Comparison of ENCODE assay signal across 1 cellular context in the genomic region with DNA sequence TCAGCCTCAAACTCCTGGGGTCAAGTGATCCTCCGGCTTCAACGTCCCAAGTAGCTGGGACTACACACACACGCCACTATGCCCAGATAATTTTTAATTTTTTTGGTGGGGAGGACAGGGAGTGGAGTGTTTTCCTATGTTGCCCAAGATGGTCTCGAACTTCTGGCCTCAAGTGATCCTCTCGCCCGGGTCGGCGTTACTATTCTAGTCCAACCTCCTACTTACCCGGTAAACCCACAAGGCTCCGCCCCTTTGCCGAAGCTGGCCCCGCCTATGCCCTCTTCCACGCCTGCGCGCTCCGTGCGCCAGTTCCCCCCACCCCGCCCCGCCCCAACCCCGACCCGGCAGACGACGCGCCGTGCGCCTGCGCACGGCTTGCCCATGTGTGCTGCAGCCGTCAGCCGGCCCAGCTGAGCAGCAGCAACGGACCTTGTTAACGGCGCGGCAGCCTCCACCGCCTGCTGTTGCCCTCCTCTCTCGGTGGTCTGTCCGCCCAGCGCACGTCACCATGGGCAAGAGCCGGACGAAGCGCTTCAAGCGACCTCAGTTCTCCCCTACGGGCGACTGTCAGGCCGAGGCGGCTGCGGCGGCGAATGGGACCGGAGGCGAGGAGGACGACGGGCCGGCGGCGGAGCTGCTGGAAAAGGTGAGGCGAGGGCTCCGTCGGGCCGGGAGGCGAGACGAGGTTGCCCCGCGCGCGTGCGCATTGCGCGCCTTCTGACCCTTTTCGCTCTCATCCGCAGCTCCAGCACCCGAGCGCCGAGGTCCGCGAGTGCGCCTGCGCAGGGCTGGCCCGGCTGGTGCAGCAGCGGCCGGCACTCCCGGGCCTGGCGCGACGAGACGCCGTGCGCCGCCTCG.
TF ChIP-seq lines count a peak whose summit lies in the region.

A gene with protein sequence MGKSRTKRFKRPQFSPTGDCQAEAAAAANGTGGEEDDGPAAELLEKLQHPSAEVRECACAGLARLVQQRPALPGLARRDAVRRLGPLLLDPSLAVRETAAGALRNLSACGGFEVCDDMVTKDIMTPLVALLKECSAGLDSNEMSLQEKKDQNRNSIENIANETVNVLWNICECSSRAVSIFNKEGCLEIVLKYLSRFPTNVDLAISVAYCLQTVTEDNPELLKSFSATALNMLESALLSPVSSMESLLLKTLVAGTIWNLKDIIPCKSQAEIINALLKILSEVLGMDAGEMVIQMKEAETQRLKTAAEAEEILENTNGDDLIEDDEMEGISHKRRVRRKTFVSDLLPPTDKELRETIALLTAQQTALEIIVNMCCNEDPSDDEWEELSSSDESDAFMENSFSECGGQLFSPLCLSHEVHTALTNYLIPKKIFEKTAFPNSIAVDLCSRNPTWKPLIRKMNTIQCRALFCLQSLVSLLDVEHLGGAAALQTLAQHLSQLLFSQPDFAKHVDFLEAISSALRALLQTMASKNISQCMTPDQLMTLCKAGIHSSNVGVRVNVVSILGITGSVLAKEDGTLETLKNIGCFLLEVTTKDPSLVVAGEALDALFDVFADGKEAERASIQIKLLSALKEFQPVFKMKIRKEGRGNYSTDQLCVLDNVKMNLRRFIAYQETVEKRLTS (plus strand): TSS at position 347 of the 858 bp plus-strand sequence. CDS start 162 bp downstream, at position 509.

TF ChIP-seq in K562, 482 proteins besides CTCF, POLR2A, EP300 and RAD21 (continued from another document and continues in another):
- TF ChIP-seq, protein P1, sequence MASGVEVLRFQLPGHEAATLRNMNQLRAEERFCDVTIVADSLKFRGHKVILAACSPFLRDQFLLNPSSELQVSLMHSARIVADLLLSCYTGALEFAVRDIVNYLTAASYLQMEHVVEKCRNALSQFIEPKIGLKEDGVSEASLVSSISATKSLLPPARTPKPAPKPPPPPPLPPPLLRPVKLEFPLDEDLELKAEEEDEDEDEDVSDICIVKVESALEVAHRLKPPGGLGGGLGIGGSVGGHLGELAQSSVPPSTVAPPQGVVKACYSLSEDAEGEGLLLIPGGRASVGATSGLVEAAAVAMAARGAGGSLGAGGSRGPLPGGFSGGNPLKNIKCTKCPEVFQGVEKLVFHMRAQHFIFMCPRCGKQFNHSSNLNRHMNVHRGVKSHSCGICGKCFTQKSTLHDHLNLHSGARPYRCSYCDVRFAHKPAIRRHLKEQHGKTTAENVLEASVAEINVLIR (CRISPR knock-in tag; IDR thresholded peaks at IDR 0.05), result no peak
- TF ChIP-seq ARID1B (IDR thresholded peaks at IDR 0.05), result no peak
- TF ChIP-seq, protein P2, sequence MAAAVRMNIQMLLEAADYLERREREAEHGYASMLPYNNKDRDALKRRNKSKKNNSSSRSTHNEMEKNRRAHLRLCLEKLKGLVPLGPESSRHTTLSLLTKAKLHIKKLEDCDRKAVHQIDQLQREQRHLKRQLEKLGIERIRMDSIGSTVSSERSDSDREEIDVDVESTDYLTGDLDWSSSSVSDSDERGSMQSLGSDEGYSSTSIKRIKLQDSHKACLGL (CRISPR knock-in tag; IDR thresholded peaks at IDR 0.05; ENCODE audit: borderline replicate concordance, poor library complexity, severe bottlenecking), result no peak
- no peak for TF ChIP-seq GTF2A2 (tag; IDR thresholded peaks at IDR 0.05)
- no peak for TF ChIP-seq HNRNPH1 (optimal IDR thresholded peaks at IDR 0.05; ENCODE audit: low read depth, low read length)
- TF ChIP-seq ZNF324 (CRISPR knock-in tag; IDR thresholded peaks at IDR 0.05), result no peak
- TF ChIP-seq SMAD2 (IDR thresholded peaks at IDR 0.05; ENCODE audit: low read depth, low read length), result no peak
- TF ChIP-seq SP1 (CRISPR knock-in tag; IDR thresholded peaks at IDR 0.05), result 0 out of 2 replicates have a peak, but pooled peaks have one; percentile 24
- TF ChIP-seq EWSR1 (IDR thresholded peaks at IDR 0.05; ENCODE audit: borderline replicate concordance, low read depth, partially characterized antibody), result no peak
- no peak for TF ChIP-seq CBX2 (IDR thresholded peaks at IDR 0.05; ENCODE audit: insufficient read depth, low read length, poor library complexity, severe bottlenecking)
- no peak for TF ChIP-seq TAF9B (IDR thresholded peaks at IDR 0.05; ENCODE audit: partially characterized antibody)
- TF ChIP-seq, protein P3, sequence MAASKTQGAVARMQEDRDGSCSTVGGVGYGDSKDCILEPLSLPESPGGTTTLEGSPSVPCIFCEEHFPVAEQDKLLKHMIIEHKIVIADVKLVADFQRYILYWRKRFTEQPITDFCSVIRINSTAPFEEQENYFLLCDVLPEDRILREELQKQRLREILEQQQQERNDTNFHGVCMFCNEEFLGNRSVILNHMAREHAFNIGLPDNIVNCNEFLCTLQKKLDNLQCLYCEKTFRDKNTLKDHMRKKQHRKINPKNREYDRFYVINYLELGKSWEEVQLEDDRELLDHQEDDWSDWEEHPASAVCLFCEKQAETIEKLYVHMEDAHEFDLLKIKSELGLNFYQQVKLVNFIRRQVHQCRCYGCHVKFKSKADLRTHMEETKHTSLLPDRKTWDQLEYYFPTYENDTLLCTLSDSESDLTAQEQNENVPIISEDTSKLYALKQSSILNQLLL (CRISPR knock-in tag; IDR thresholded peaks at IDR 0.05; ENCODE audit: borderline replicate concordance), result no peak
- TF ChIP-seq, protein P4, sequence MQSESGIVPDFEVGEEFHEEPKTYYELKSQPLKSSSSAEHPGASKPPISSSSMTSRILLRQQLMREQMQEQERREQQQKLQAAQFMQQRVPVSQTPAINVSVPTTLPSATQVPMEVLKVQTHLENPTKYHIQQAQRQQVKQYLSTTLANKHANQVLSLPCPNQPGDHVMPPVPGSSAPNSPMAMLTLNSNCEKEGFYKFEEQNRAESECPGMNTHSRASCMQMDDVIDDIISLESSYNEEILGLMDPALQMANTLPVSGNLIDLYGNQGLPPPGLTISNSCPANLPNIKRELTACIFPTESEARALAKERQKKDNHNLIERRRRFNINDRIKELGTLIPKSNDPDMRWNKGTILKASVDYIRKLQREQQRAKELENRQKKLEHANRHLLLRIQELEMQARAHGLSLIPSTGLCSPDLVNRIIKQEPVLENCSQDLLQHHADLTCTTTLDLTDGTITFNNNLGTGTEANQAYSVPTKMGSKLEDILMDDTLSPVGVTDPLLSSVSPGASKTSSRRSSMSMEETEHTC (IDR thresholded peaks at IDR 0.05), result no peak
- TF ChIP-seq ZNF133 (CRISPR knock-in tag; IDR thresholded peaks at IDR 0.05), result no peak
- TF ChIP-seq RNF2 (IDR thresholded peaks at IDR 0.05), result no peak
- TF ChIP-seq MXI1 (IDR thresholded peaks at IDR 0.05; ENCODE audit: low read depth, low read length), result no peak
- TF ChIP-seq MTA3 (IDR thresholded peaks at IDR 0.05; ENCODE audit: borderline replicate concordance), result peak; percentile 62; the same call in 1 of the 2 replicates
- TF ChIP-seq ETV6 (IDR thresholded peaks at IDR 0.05; ENCODE audit: borderline replicate concordance in 1 of 2, low read depth in 2 of 2, low read length in 1 of 2), result no peak
- TF ChIP-seq ETV6 (CRISPR knock-in tag; IDR thresholded peaks at IDR 0.05; ENCODE audit: borderline replicate concordance), result no peak
- TF ChIP-seq NELFE (IDR thresholded peaks at IDR 0.05; ENCODE audit: insufficient read depth, insufficient read length), result no peak
- TF ChIP-seq, protein P5, sequence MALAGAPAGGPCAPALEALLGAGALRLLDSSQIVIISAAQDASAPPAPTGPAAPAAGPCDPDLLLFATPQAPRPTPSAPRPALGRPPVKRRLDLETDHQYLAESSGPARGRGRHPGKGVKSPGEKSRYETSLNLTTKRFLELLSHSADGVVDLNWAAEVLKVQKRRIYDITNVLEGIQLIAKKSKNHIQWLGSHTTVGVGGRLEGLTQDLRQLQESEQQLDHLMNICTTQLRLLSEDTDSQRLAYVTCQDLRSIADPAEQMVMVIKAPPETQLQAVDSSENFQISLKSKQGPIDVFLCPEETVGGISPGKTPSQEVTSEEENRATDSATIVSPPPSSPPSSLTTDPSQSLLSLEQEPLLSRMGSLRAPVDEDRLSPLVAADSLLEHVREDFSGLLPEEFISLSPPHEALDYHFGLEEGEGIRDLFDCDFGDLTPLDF (CRISPR knock-in tag; IDR thresholded peaks at IDR 0.05), result no peak
- no peak; the same call in 1 of the 2 replicates for TF ChIP-seq NCOA6 (IDR thresholded peaks at IDR 0.05)
- no peak for TF ChIP-seq RBM15 (IDR thresholded peaks at IDR 0.05; ENCODE audit: insufficient read depth, low read length)
- TF ChIP-seq EZH2 (IDR thresholded peaks at IDR 0.05; ENCODE audit: borderline replicate concordance, low read depth, low read length), result no peak
- no peak for TF ChIP-seq ZNF77 (CRISPR knock-in tag; IDR thresholded peaks at IDR 0.05)
- TF ChIP-seq MTF1 (CRISPR knock-in tag; IDR thresholded peaks at IDR 0.05; ENCODE audit: borderline replicate concordance), result no peak
- no peak for TF ChIP-seq ERF (CRISPR knock-in tag; IDR thresholded peaks at IDR 0.05)
- TF ChIP-seq JUN (IDR thresholded peaks at IDR 0.05; ENCODE audit: borderline replicate concordance, low read depth, low read length), result no peak
- TF ChIP-seq JUN (CRISPR knock-in tag; IDR thresholded peaks at IDR 0.05; ENCODE audit: borderline replicate concordance), result no peak
- no peak for TF ChIP-seq ZNF79 (CRISPR knock-in tag; IDR thresholded peaks at IDR 0.05; ENCODE audit: low read depth)
- no peak for TF ChIP-seq ZNF165 (CRISPR knock-in tag; IDR thresholded peaks at IDR 0.05; ENCODE audit: borderline replicate concordance)
- no peak for TF ChIP-seq FOXJ3 (CRISPR knock-in tag; IDR thresholded peaks at IDR 0.05)
- no peak for TF ChIP-seq PTBP1 (IDR thresholded peaks at IDR 0.05; ENCODE audit: low read depth, low read length)
- TF ChIP-seq MAFF (IDR thresholded peaks at IDR 0.05; ENCODE audit: low read length), result no peak
- no peak for TF ChIP-seq MECOM (CRISPR knock-in tag; IDR thresholded peaks at IDR 0.05)
- peak in 1 of 2 experiments; percentile 47; a peak in 1 of 4 replicates for TF ChIP-seq RCOR1 (IDR thresholded peaks at IDR 0.05; ENCODE audit: borderline replicate concordance in 1 of 2, low read depth in 2 of 2, low read length in 2 of 2)
- TF ChIP-seq ZKSCAN8 (CRISPR knock-in tag; IDR thresholded peaks at IDR 0.05), result no peak
- TF ChIP-seq GTF2E2 (tag; IDR thresholded peaks at IDR 0.05), result no peak
- TF ChIP-seq ZNF3 (CRISPR knock-in tag; IDR thresholded peaks at IDR 0.05), result no peak
- no peak for TF ChIP-seq PCBP2 (IDR thresholded peaks at IDR 0.05; ENCODE audit: low read depth, low read length, poor library complexity, severe bottlenecking)
- no peak for TF ChIP-seq MED1 (CRISPR knock-in tag; IDR thresholded peaks at IDR 0.05; ENCODE audit: borderline replicate concordance)
- TF ChIP-seq, protein P6, sequence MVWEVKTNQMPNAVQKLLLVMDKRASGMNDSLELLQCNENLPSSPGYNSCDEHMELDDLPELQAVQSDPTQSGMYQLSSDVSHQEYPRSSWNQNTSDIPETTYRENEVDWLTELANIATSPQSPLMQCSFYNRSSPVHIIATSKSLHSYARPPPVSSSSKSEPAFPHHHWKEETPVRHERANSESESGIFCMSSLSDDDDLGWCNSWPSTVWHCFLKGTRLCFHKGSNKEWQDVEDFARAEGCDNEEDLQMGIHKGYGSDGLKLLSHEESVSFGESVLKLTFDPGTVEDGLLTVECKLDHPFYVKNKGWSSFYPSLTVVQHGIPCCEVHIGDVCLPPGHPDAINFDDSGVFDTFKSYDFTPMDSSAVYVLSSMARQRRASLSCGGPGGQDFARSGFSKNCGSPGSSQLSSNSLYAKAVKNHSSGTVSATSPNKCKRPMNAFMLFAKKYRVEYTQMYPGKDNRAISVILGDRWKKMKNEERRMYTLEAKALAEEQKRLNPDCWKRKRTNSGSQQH (CRISPR knock-in tag; IDR thresholded peaks at IDR 0.05), result no peak
- TF ChIP-seq, protein P7, sequence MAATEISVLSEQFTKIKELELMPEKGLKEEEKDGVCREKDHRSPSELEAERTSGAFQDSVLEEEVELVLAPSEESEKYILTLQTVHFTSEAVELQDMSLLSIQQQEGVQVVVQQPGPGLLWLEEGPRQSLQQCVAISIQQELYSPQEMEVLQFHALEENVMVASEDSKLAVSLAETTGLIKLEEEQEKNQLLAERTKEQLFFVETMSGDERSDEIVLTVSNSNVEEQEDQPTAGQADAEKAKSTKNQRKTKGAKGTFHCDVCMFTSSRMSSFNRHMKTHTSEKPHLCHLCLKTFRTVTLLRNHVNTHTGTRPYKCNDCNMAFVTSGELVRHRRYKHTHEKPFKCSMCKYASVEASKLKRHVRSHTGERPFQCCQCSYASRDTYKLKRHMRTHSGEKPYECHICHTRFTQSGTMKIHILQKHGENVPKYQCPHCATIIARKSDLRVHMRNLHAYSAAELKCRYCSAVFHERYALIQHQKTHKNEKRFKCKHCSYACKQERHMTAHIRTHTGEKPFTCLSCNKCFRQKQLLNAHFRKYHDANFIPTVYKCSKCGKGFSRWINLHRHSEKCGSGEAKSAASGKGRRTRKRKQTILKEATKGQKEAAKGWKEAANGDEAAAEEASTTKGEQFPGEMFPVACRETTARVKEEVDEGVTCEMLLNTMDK (IDR thresholded peaks at IDR 0.05; ENCODE audit: borderline replicate concordance, insufficient read depth, low read depth, low read length, poor library complexity, severe bottlenecking), result no peak
- no peak for TF ChIP-seq HNRNPK (IDR thresholded peaks at IDR 0.05; ENCODE audit: low read depth, low read length, poor library complexity, severe bottlenecking)
- no peak for TF ChIP-seq FOXA3 (CRISPR knock-in tag; conservative IDR thresholded peaks at IDR 0.05 in 1 of 2, IDR thresholded peaks at IDR 0.05 in 1 of 2)
- peak; percentile 67 for TF ChIP-seq FIP1L1 (IDR thresholded peaks at IDR 0.05; ENCODE audit: low read depth, low read length, poor library complexity, severe bottlenecking)
- TF ChIP-seq ZBTB17 (CRISPR knock-in tag; IDR thresholded peaks at IDR 0.05), result peak; percentile 68; the same call in 1 of the 2 replicates
- TF ChIP-seq XRCC4 (IDR thresholded peaks at IDR 0.05; ENCODE audit: extremely low read depth, insufficient read depth, insufficient read length), result no peak
- TF ChIP-seq, protein P8, sequence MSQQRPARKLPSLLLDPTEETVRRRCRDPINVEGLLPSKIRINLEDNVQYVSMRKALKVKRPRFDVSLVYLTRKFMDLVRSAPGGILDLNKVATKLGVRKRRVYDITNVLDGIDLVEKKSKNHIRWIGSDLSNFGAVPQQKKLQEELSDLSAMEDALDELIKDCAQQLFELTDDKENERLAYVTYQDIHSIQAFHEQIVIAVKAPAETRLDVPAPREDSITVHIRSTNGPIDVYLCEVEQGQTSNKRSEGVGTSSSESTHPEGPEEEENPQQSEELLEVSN (IDR thresholded peaks at IDR 0.05; ENCODE audit: borderline replicate concordance in 1 of 2, extremely low read depth in 1 of 2, insufficient read depth in 1 of 2, insufficient read length in 1 of 2, low read depth in 1 of 2, low read length in 1 of 2, poor library complexity in 1 of 2, severe bottlenecking in 1 of 2), result peak; percentile 7 to 23
- no peak for TF ChIP-seq MTA1 (IDR thresholded peaks at IDR 0.05; ENCODE audit: borderline replicate concordance)
- TF ChIP-seq ZNF41 (CRISPR knock-in tag; conservative IDR thresholded peaks at IDR 0.05), result no peak
